11 cellular contexts compared by ENCODE assay signal in genomic region chr4:7890635-7891393, GRCh38. TPM values are rescaled to one million over a fixed set of nuclear protein-coding genes. Genes with fewer than 3 reads are reported as not detected.
DNase-seq lines count a peak whose midpoint lies in the region; ATAC-seq and TF ChIP-seq lines count a peak whose summit lies in the region.
"Had no signal": no experiment of that assay in that cellular context is flagged by ENCODE, and none has a peak within 500 bp of the region (broad histone marks: within the 10 kb centered on the region; RNA-seq: fewer than 3 reads in every experiment).

No MANE protein-coding gene starts in this region.

- H3K36me3 ChIP-seq in CD8-positive, alpha-beta memory T cell (ENCODE audit: insufficient read depth, low read length), result no peaks in the 10 kb centered on the region

- ATAC-seq in natural killer cell treated with Interleukin-12 subunit alpha and Interleukin-12 subunit beta and Interleukin-15 and Interleukin-18, amount 100 ng/mL, for 72 hours, result no peak
- ATAC-seq in stimulated activated effector memory CD8-positive, alpha-beta T cell treated with anti-CD3 and anti-CD28 coated beads, Interleukin-12 subunit alpha, Interleukin-12 subunit beta, amount 100 ng/mL, for 72 hours, result no peak
- ATAC-seq: stimulated activated memory B cell treated with anti-CD40 and anti-IgM and Interleukin-4, amounts not matched to agents 10 μg/mL and 1 μg/mL and 100 μg/mL, for 72 hours had no signal

- peaks cover 5% of the 10 kb centered on the region for H3K9me3 Mint-ChIP-seq in neural crest cell
- peaks cover 11 to 16% (median 13%) of the 10 kb centered on the region in 5 donors for H3K9me3 Mint-ChIP-seq in CD8-positive, alpha-beta memory T cell
- H3K9me3 Mint-ChIP-seq in natural killer cell treated with Interleukin-12 subunit alpha and Interleukin-12 subunit beta and Interleukin-15 and Interleukin-18, amount 100 ng/mL, for 72 hours, result no peaks in the 10 kb centered on the region
- H3K9me3 Mint-ChIP-seq in stimulated activated effector memory CD8-positive, alpha-beta T cell treated with anti-CD3 and anti-CD28 coated beads, Interleukin-12 subunit alpha, Interleukin-12 subunit beta, amount 100 ng/mL, for 72 hours, result peaks cover 5% of the 10 kb centered on the region

- peaks cover 22% of the 10 kb centered on the region for H3K36me3 Mint-ChIP-seq in neural crest cell (ENCODE audit: low read depth)
- peaks cover 2 to 18% (median 8%) of the 10 kb centered on the region in 3 donors for H3K36me3 Mint-ChIP-seq in CD8-positive, alpha-beta memory T cell
- H3K36me3 Mint-ChIP-seq in natural killer cell treated with Interleukin-12 subunit alpha and Interleukin-12 subunit beta and Interleukin-15 and Interleukin-18, amount 100 ng/mL, for 72 hours, result peaks cover 8% of the 10 kb centered on the region
- no peaks in the 10 kb centered on the region for H3K36me3 Mint-ChIP-seq in stimulated activated effector memory CD8-positive, alpha-beta T cell treated with anti-CD3 and anti-CD28 coated beads, Interleukin-12 subunit alpha, Interleukin-12 subunit beta, amount 100 ng/mL, for 72 hours
- H3K36me3 Mint-ChIP-seq: stimulated activated memory B cell treated with anti-CD40 and anti-IgM and Interleukin-4, amounts not matched to agents 10 μg/mL and 1 μg/mL and 100 μg/mL, for 72 hours had no signal

- no peak overlapping the region for H3K4me3 Mint-ChIP-seq in neural crest cell
- no peak overlapping the region for H3K4me3 Mint-ChIP-seq in CD8-positive, alpha-beta memory T cell
- H3K4me3 Mint-ChIP-seq in natural killer cell treated with Interleukin-12 subunit alpha and Interleukin-12 subunit beta and Interleukin-15 and Interleukin-18, amount 100 ng/mL, for 72 hours, result no peak overlapping the region
- no peak overlapping the region for H3K4me3 Mint-ChIP-seq in stimulated activated effector memory CD8-positive, alpha-beta T cell treated with anti-CD3 and anti-CD28 coated beads, Interleukin-12 subunit alpha, Interleukin-12 subunit beta, amount 100 ng/mL, for 72 hours
- H3K4me3 Mint-ChIP-seq: stimulated activated memory B cell treated with anti-CD40 and anti-IgM and Interleukin-4, amounts not matched to agents 10 μg/mL and 1 μg/mL and 100 μg/mL, for 72 hours had no signal

- peaks cover 57% of the 10 kb centered on the region for H3K4me1 Mint-ChIP-seq in neural crest cell
- H3K4me1 Mint-ChIP-seq in CD8-positive, alpha-beta memory T cell, result peaks cover 6 to 10% (median 8%) of the 10 kb centered on the region in 3 donors
- H3K4me1 Mint-ChIP-seq in natural killer cell treated with Interleukin-12 subunit alpha and Interleukin-12 subunit beta and Interleukin-15 and Interleukin-18, amount 100 ng/mL, for 72 hours (ENCODE audit: low read depth in 2 of 2), result no peaks in the 10 kb centered on the region
- H3K4me1 Mint-ChIP-seq in stimulated activated effector memory CD8-positive, alpha-beta T cell treated with anti-CD3 and anti-CD28 coated beads, Interleukin-12 subunit alpha, Interleukin-12 subunit beta, amount 100 ng/mL, for 72 hours, result peaks cover 25% of the 10 kb centered on the region
- H3K4me1 Mint-ChIP-seq: stimulated activated memory B cell treated with anti-CD40 and anti-IgM and Interleukin-4, amounts not matched to agents 10 μg/mL and 1 μg/mL and 100 μg/mL, for 72 hours had no signal

- no peaks in the 10 kb centered on the region for H3K9me3 ChIP-seq in CD8-positive, alpha-beta memory T cell (ENCODE audit: low read length)

- no peaks in the 10 kb centered on the region for H3K4me1 ChIP-seq in CD8-positive, alpha-beta memory T cell (ENCODE audit: insufficient read depth, low read length)

- H3K27me3 Mint-ChIP-seq in neural crest cell (ENCODE audit: low read depth), result no peaks in the 10 kb centered on the region
- peaks cover 0 to 10% of the 10 kb centered on the region in 2 donors for H3K27me3 Mint-ChIP-seq in CD8-positive, alpha-beta memory T cell
- H3K27me3 Mint-ChIP-seq in natural killer cell treated with Interleukin-12 subunit alpha and Interleukin-12 subunit beta and Interleukin-15 and Interleukin-18, amount 100 ng/mL, for 72 hours, result peaks cover 8 to 17% of the 10 kb centered on the region in 2 donors

- no peak for TF ChIP-seq CTCF in neural crest cell (conservative IDR thresholded peaks at IDR 0.05)

- H3K4me3 ChIP-seq in CD8-positive, alpha-beta memory T cell (ENCODE audit: low read length), result no peak overlapping the region

- peak overlapping the region; percentile 9 for H3K27ac Mint-ChIP-seq in neural crest cell (ENCODE audit: unreplicated experiment)
- peak overlapping the region in 2 of 8 donors; percentile 0 to 22 for H3K27ac Mint-ChIP-seq in CD8-positive, alpha-beta memory T cell
- no peak overlapping the region for H3K27ac Mint-ChIP-seq in natural killer cell treated with Interleukin-12 subunit alpha and Interleukin-12 subunit beta and Interleukin-15 and Interleukin-18, amount 100 ng/mL, for 72 hours
- no peak overlapping the region for H3K27ac Mint-ChIP-seq in stimulated activated effector memory CD8-positive, alpha-beta T cell treated with anti-CD3 and anti-CD28 coated beads, Interleukin-12 subunit alpha, Interleukin-12 subunit beta, amount 100 ng/mL, for 72 hours
- H3K27ac Mint-ChIP-seq: stimulated activated memory B cell treated with anti-CD40 and anti-IgM and Interleukin-4, amounts not matched to agents 10 μg/mL and 1 μg/mL and 100 μg/mL, for 72 hours had no signal

- H3K27ac ChIP-seq in CD8-positive, alpha-beta memory T cell (ENCODE audit: low read depth, low read length), result no peak overlapping the region

- H3K27me3 ChIP-seq in CD8-positive, alpha-beta memory T cell (ENCODE audit: insufficient read depth, low read length, poor library complexity, severe bottlenecking), result no peaks in the 10 kb centered on the region

- DNase-seq in DMS 273 treated with DMSO at 0.1 percent for 48 hours (lab: John Stamatoyannopoulos, UW), result peak; percentile 44
- peak; percentile 23 for DNase-seq in NCI-H2029 treated with DMSO at 0.1 percent for 48 hours (lab: John Stamatoyannopoulos, UW)
- DNase-seq in dermis blood vessel endothelial cell, result peak; percentile 76
- no peak for DNase-seq in neural crest cell (ENCODE audit: low read depth, low spot score)
- DNase-seq in CD8-positive, alpha-beta memory T cell, result no peak
- no peak for DNase-seq in natural killer cell treated with Interleukin-12 subunit alpha and Interleukin-12 subunit beta and Interleukin-15 and Interleukin-18, amount 100 ng/mL, for 72 hours (ENCODE audit: low spot score)
- no peak for DNase-seq in stimulated activated effector memory CD8-positive, alpha-beta T cell treated with anti-CD3 and anti-CD28 coated beads, Interleukin-12 subunit alpha, Interleukin-12 subunit beta, amount 100 ng/mL, for 72 hours (ENCODE audit: low spot score in 2 of 2)
- no peak for DNase-seq in NOMO-1 treated with dmso at 0.1 percent for 144 hours (lab: John Stamatoyannopoulos, UW; ENCODE audit: unreplicated experiment)
- DNase-seq: GOT3, MM.1S had no signal

- CTCF ChIA-PET in CD8-positive, alpha-beta memory T cell (lab: Charles Lee), result interaction anchor here (1.2 kb wide), 1 partner anchor 14 kb away, joined by 4 read pairs; no protein-coding TSS in a partner anchor

- POLR2A ChIA-PET in CD8-positive, alpha-beta memory T cell (lab: Charles Lee), result no interaction called here

RNA-seq across cellular contexts. Expression of gene AFAP1, which starts 48.8 kb away (rescaled TPM):
- total RNA-seq in dermis blood vessel endothelial cell, result 48.5 and 81.3 TPM in 2 replicates
- total RNA-seq in neural crest cell, result 25.4 and 28.1 TPM in 2 replicates
- total RNA-seq in CD8-positive, alpha-beta memory T cell, result 10 to 100 TPM; 18.4 to 19.9 TPM
- 2.3 TPM for polyA plus RNA-seq in CD8-positive, alpha-beta memory T cell
- 1 to 10 TPM; 7.2 to 9.1 TPM for total RNA-seq in natural killer cell treated with Interleukin-12 subunit alpha and Interleukin-12 subunit beta and Interleukin-15 and Interleukin-18, amount 100 ng/mL, for 72 hours

Comparison
In these comparisons a context has a peak if more than half of its experiments do, and no peak if none do; other contexts are left out.
1. DNase-seq: peak in DMS 273 treated with DMSO at 0.1 percent for 48 hours (single experiment), NCI-H2029 treated with DMSO at 0.1 percent for 48 hours (single experiment) and dermis blood vessel endothelial cell (single experiment); none in neural crest cell (single experiment), CD8-positive, alpha-beta memory T cell (0 of 5), natural killer cell treated with Interleukin-12 subunit alpha and Interleukin-12 subunit beta and Interleukin-15 and Interleukin-18, amount 100 ng/mL, for 72 hours (single experiment), stimulated activated effector memory CD8-positive, alpha-beta T cell treated with anti-CD3 and anti-CD28 coated beads, Interleukin-12 subunit alpha, Interleukin-12 subunit beta, amount 100 ng/mL, for 72 hours (0 of 2) and NOMO-1 treated with dmso at 0.1 percent for 144 hours (single experiment).